In genomic region chr10:94738588-94738987, GRCh38 we compare ENCODE assay signal across 2 cellular contexts.
A peak's percentile ranks its signal among the peaks of the same experiment; 100 is the strongest.
TF ChIP-seq lines count a peak whose summit lies in the region.

No MANE protein-coding gene starts in this region.

TF ChIP-seq in liver, 16 proteins besides CTCF, POLR2A, EP300 and RAD21:
- TF ChIP-seq JUND (IDR thresholded peaks at IDR 0.05) (peak in 1 of 2 donors; percentile 47), MAX (IDR thresholded peaks at IDR 0.05) (no peak), TAF1 (conservative IDR thresholded peaks at IDR 0.05) (no peak), EGR1 (IDR thresholded peaks at IDR 0.05; ENCODE audit: low read depth in 2 of 2) (no peak), FOXA2 (IDR thresholded peaks at IDR 0.05) (peak; percentile 60), NR2F2 (IDR thresholded peaks at IDR 0.05) (no peak), SP1 (IDR thresholded peaks at IDR 0.05) (no peak), GABPA (IDR thresholded peaks at IDR 0.05 in 1 of 2, conservative IDR thresholded peaks at IDR 0.05 in 1 of 2) (no peak), ATF3 (IDR thresholded peaks at IDR 0.05) (no peak), YY1 (IDR thresholded peaks at IDR 0.05) (peak; percentile 67), HNF4G (IDR thresholded peaks at IDR 0.05) (no peak), RXRA (IDR thresholded peaks at IDR 0.05) (peak; percentile 12 to 70), FOXA1 (IDR thresholded peaks at IDR 0.05) (peak; percentile 75), HNF4A (conservative IDR thresholded peaks at IDR 0.05) (peak; percentile 21 to 68), ZBTB33 (IDR thresholded peaks at IDR 0.05) (peak; percentile 47), REST (IDR thresholded peaks at IDR 0.05) (no peak)

TF ChIP-seq in HepG2, 621 proteins besides CTCF, POLR2A, EP300 and RAD21:
- no peak for TF ChIP-seq ARID5B (CRISPR knock-in tag; IDR thresholded peaks at IDR 0.05)
- no peak for TF ChIP-seq ZNF280B (CRISPR knock-in tag; IDR thresholded peaks at IDR 0.05; ENCODE audit: borderline replicate concordance)
- TF ChIP-seq HNF1B (CRISPR knock-in tag; IDR thresholded peaks at IDR 0.05): no peak
- TF ChIP-seq PHF20 (CRISPR knock-in tag; IDR thresholded peaks at IDR 0.05): no peak
- TF ChIP-seq SPEN (CRISPR knock-in tag; IDR thresholded peaks at IDR 0.05; ENCODE audit: low read depth): no peak
